In genomic region chr2:178108176-178108575, GRCh38 we compare ENCODE assay signal across 39 cellular contexts. TPM values are rescaled to one million over a fixed set of nuclear protein-coding genes. Genes with fewer than 3 reads are reported as not detected.
"Had no signal": no experiment of that assay in that cellular context is flagged by ENCODE, and none has a peak within 500 bp of the region (broad histone marks: within the 10 kb centered on the region; RNA-seq: fewer than 3 reads in every experiment).

No MANE protein-coding gene starts in this region.

- H3K27ac Mint-ChIP-seq: activated CD4-positive, alpha-beta memory T cell treated with anti-CD3 and anti-CD28 coated beads for 36 hours; activated CD4-positive, alpha-beta T cell treated with anti-CD3 and anti-CD28 coated beads for 36 hours; activated CD4-positive, alpha-beta T cell treated with anti-CD3 and anti-CD28 coated beads, Interleukin-2, amount 10 ng/mL, durations not matched to agents 24 days and 14 days; activated CD8-positive, alpha-beta memory T cell treated with anti-CD3 and anti-CD28 coated beads, Interleukin-2, amount 10 ng/mL, durations not matched to agents 7 days and 5 days; activated CD8-positive, alpha-beta T cell treated with anti-CD3 and anti-CD28 coated beads, Interleukin-2, amount 10 ng/mL, durations not matched to agents 7 days and 5 days; activated naive CD4-positive, alpha-beta T cell treated with anti-CD3 and anti-CD28 coated beads, Interleukin-2, amount 10 ng/mL, durations not matched to agents 7 days and 5 days; activated naive CD4-positive, alpha-beta T cell treated with anti-CD3 and anti-CD28 coated beads, Interleukin-2, amount 50 U/mL, for 72 hours; activated naive CD8-positive, alpha-beta T cell treated with anti-CD3 and anti-CD28 coated beads, Interleukin-2, amount 10 ng/mL, durations not matched to agents 7 days and 5 days; activated T-helper 1 cell treated with anti-CD3 and anti-CD28 coated beads, Interleukin-12 subunit alpha, Interleukin-12 subunit beta, Interleukin-2, Interleukin-4 antibody, amounts not matched to agents 30 ng/mL and 10 ng/mL and 1 ng/mL, durations not matched to agents 14 hours and 24 hours and 36 hours; brain; T-helper 17 cell; T-helper 2 cell treated with Interferon-gamma antibody and Interleukin-4, amounts not matched to agents 5 μg/mL and 100 μg/mL, for 36 hours had no signal

- FAIRE-seq: endometrium, endothelial cell of umbilical vein had no signal

- H3K9me3 Mint-ChIP-seq: activated CD4-positive, alpha-beta memory T cell treated with anti-CD3 and anti-CD28 coated beads for 36 hours; activated CD4-positive, alpha-beta T cell treated with anti-CD3 and anti-CD28 coated beads, Interleukin-2, amount 10 ng/mL, durations not matched to agents 24 days and 14 days; activated naive CD4-positive, alpha-beta T cell treated with anti-CD3 and anti-CD28 coated beads, Interleukin-2, amount 10 ng/mL, durations not matched to agents 7 days and 5 days; activated naive CD8-positive, alpha-beta T cell treated with anti-CD3 and anti-CD28 coated beads, Interleukin-2, amount 10 ng/mL, durations not matched to agents 7 days and 5 days; activated T-helper 1 cell treated with anti-CD3 and anti-CD28 coated beads, Interleukin-12 subunit alpha, Interleukin-12 subunit beta, Interleukin-2, Interleukin-4 antibody, amounts not matched to agents 30 ng/mL and 10 ng/mL and 1 ng/mL, durations not matched to agents 14 hours and 24 hours and 36 hours; T-helper 2 cell treated with Interferon-gamma antibody and Interleukin-4, amounts not matched to agents 5 μg/mL and 100 μg/mL, for 36 hours had no signal

- H3K4me1 ChIP-seq: ascending aorta, breast epithelium had no signal

- H3K27ac ChIP-seq: ascending aorta, breast epithelium, cardiac muscle cell, colonic mucosa, epithelial cell of prostate, esophagus squamous epithelium, gastroesophageal sphincter, heart right ventricle, WERI-Rb-1 had no signal

- H3K4me3 ChIP-seq: ascending aorta, breast epithelium, cardiac muscle cell, colonic mucosa, esophagus squamous epithelium, gastroesophageal sphincter, heart right ventricle had no signal

- H3K27me3 Mint-ChIP-seq: activated CD4-positive, alpha-beta memory T cell treated with anti-CD3 and anti-CD28 coated beads for 36 hours; activated CD4-positive, alpha-beta T cell treated with anti-CD3 and anti-CD28 coated beads for 36 hours; activated naive CD4-positive, alpha-beta T cell treated with anti-CD3 and anti-CD28 coated beads, Interleukin-2, amount 10 ng/mL, durations not matched to agents 7 days and 5 days; activated naive CD8-positive, alpha-beta T cell treated with anti-CD3 and anti-CD28 coated beads, Interleukin-2, amount 10 ng/mL, durations not matched to agents 7 days and 5 days had no signal

- H3K36me3 ChIP-seq: ascending aorta, breast epithelium, cardiac muscle cell, colonic mucosa, esophagus squamous epithelium, gastroesophageal sphincter, heart right ventricle, WERI-Rb-1 had no signal

- H3K4me3 Mint-ChIP-seq: activated CD4-positive, alpha-beta memory T cell treated with anti-CD3 and anti-CD28 coated beads for 36 hours; activated CD4-positive, alpha-beta T cell treated with anti-CD3 and anti-CD28 coated beads for 36 hours; activated CD4-positive, alpha-beta T cell treated with anti-CD3 and anti-CD28 coated beads, Interleukin-2, amount 10 ng/mL, durations not matched to agents 24 days and 14 days; activated CD8-positive, alpha-beta memory T cell treated with anti-CD3 and anti-CD28 coated beads, Interleukin-2, amount 10 ng/mL, durations not matched to agents 7 days and 5 days; activated CD8-positive, alpha-beta T cell treated with anti-CD3 and anti-CD28 coated beads, Interleukin-2, amount 10 ng/mL, durations not matched to agents 7 days and 5 days; activated naive CD4-positive, alpha-beta T cell treated with anti-CD3 and anti-CD28 coated beads, Interleukin-2, amount 10 ng/mL, durations not matched to agents 7 days and 5 days; activated naive CD8-positive, alpha-beta T cell treated with anti-CD3 and anti-CD28 coated beads, Interleukin-2, amount 10 ng/mL, durations not matched to agents 7 days and 5 days; activated T-helper 1 cell treated with anti-CD3 and anti-CD28 coated beads, Interleukin-12 subunit alpha, Interleukin-12 subunit beta, Interleukin-2, Interleukin-4 antibody, amounts not matched to agents 30 ng/mL and 10 ng/mL and 1 ng/mL, durations not matched to agents 14 hours and 24 hours and 36 hours; brain; T-helper 17 cell; T-helper 2 cell treated with Interferon-gamma antibody and Interleukin-4, amounts not matched to agents 5 μg/mL and 100 μg/mL, for 36 hours had no signal

- ATAC-seq: activated CD4-positive, alpha-beta T cell treated with anti-CD3 and anti-CD28 coated beads for 36 hours; activated CD8-positive, alpha-beta memory T cell treated with anti-CD3 and anti-CD28 coated beads, Interleukin-2, amount 10 ng/mL, durations not matched to agents 7 days and 5 days; activated CD8-positive, alpha-beta T cell treated with anti-CD3 and anti-CD28 coated beads, Interleukin-2, amount 10 ng/mL, durations not matched to agents 7 days and 5 days; activated naive CD4-positive, alpha-beta T cell treated with anti-CD3 and anti-CD28 coated beads, Interleukin-2, amount 50 U/mL, for 72 hours; gastroesophageal sphincter; heart right ventricle; T-helper 17 cell had no signal

- H3K9me3 ChIP-seq: ascending aorta, breast epithelium, colonic mucosa, esophagus squamous epithelium, gastroesophageal sphincter, heart right ventricle had no signal

- H3K36me3 Mint-ChIP-seq: activated CD4-positive, alpha-beta memory T cell treated with anti-CD3 and anti-CD28 coated beads for 36 hours; activated CD8-positive, alpha-beta memory T cell treated with anti-CD3 and anti-CD28 coated beads, Interleukin-2, amount 10 ng/mL, durations not matched to agents 7 days and 5 days; activated naive CD4-positive, alpha-beta T cell treated with anti-CD3 and anti-CD28 coated beads, Interleukin-2, amount 10 ng/mL, durations not matched to agents 7 days and 5 days; activated naive CD8-positive, alpha-beta T cell treated with anti-CD3 and anti-CD28 coated beads, Interleukin-2, amount 10 ng/mL, durations not matched to agents 7 days and 5 days; brain had no signal

- H3K27me3 ChIP-seq: ascending aorta, breast epithelium, cardiac muscle cell, colonic mucosa, heart right ventricle had no signal

- DNase-seq: activated CD4-positive, alpha-beta memory T cell treated with anti-CD3 and anti-CD28 coated beads for 36 hours; activated CD4-positive, alpha-beta T cell treated with anti-CD3 and anti-CD28 coated beads for 36 hours; activated CD4-positive, alpha-beta T cell treated with anti-CD3 and anti-CD28 coated beads, Interleukin-2, amount 10 ng/mL, durations not matched to agents 24 days and 14 days; activated CD4-positive, CD25-positive, alpha-beta regulatory T cell; activated CD4-positive, CD25-positive, alpha-beta regulatory T cell treated with anti-CD3 and anti-CD28 coated beads, Interleukin-2, amount 50 U/mL, for 72 hours; activated CD8-positive, alpha-beta memory T cell treated with anti-CD3 and anti-CD28 coated beads, Interleukin-2, amount 10 ng/mL, durations not matched to agents 7 days and 5 days; activated CD8-positive, alpha-beta memory T cell treated with anti-CD3 and anti-CD28 coated beads, Interleukin-2, amount 50 U/mL, for 4 hours; activated CD8-positive, alpha-beta T cell treated with anti-CD3 and anti-CD28 coated beads, Interleukin-2, amount 10 ng/mL, durations not matched to agents 7 days and 5 days; activated gamma-delta T cell; activated naive CD4-positive, alpha-beta T cell; activated naive CD4-positive, alpha-beta T cell treated with anti-CD3 and anti-CD28 coated beads, Interleukin-2, amount 10 ng/mL, durations not matched to agents 7 days and 5 days; activated naive CD8-positive, alpha-beta T cell treated with anti-CD3 and anti-CD28 coated beads, Interleukin-2, amount 10 ng/mL, durations not matched to agents 7 days and 5 days; activated T-cell treated with anti-CD3 and anti-CD28 coated beads, Interleukin-2, amount 50 U/mL, for 1 hour; activated T-cell treated with anti-CD3 and anti-CD28 coated beads, Interleukin-2, amount 50 U/mL, for 48 hours; central memory CD4-positive, alpha-beta T cell; cerebellar nuclear complex; colonic mucosa; effector CD8-positive, alpha-beta T cell; esophagus squamous epithelium; foreskin melanocyte; heart right ventricle; T-helper 1 cell; T-helper 17 cell; T1000; WERI-Rb-1 had no signal

RNA-seq across cellular contexts. Expression of gene PDE11A, which starts 35.6 kb away (rescaled TPM):
- total RNA-seq: activated CD4-positive, alpha-beta memory T cell treated with anti-CD3 and anti-CD28 coated beads for 36 hours; activated CD4-positive, alpha-beta T cell treated with anti-CD3 and anti-CD28 coated beads, Interleukin-2, amount 10 ng/mL, durations not matched to agents 24 days and 14 days; activated CD8-positive, alpha-beta memory T cell treated with anti-CD3 and anti-CD28 coated beads for 36 hours; activated CD8-positive, alpha-beta memory T cell treated with anti-CD3 and anti-CD28 coated beads, Interleukin-2, amount 10 ng/mL, durations not matched to agents 7 days and 5 days; activated CD8-positive, alpha-beta T cell treated with anti-CD3 and anti-CD28 coated beads, Interleukin-2, amount 10 ng/mL, durations not matched to agents 7 days and 5 days; activated naive CD4-positive, alpha-beta T cell treated with anti-CD3 and anti-CD28 coated beads, Interleukin-2, amount 50 U/mL, for 72 hours; activated naive CD8-positive, alpha-beta T cell treated with anti-CD3 and anti-CD28 coated beads, Interleukin-2, amount 10 ng/mL, durations not matched to agents 7 days and 5 days; activated T-helper 1 cell treated with anti-CD3 and anti-CD28 coated beads, Interleukin-12 subunit alpha, Interleukin-12 subunit beta, Interleukin-2, Interleukin-4 antibody, amounts not matched to agents 30 ng/mL and 10 ng/mL and 1 ng/mL, durations not matched to agents 14 hours and 24 hours and 36 hours; glomerular endothelial cell; T-helper 17 cell had no signal
- polyA plus RNA-seq: esophagus had no signal
